In the genomic region with DNA sequence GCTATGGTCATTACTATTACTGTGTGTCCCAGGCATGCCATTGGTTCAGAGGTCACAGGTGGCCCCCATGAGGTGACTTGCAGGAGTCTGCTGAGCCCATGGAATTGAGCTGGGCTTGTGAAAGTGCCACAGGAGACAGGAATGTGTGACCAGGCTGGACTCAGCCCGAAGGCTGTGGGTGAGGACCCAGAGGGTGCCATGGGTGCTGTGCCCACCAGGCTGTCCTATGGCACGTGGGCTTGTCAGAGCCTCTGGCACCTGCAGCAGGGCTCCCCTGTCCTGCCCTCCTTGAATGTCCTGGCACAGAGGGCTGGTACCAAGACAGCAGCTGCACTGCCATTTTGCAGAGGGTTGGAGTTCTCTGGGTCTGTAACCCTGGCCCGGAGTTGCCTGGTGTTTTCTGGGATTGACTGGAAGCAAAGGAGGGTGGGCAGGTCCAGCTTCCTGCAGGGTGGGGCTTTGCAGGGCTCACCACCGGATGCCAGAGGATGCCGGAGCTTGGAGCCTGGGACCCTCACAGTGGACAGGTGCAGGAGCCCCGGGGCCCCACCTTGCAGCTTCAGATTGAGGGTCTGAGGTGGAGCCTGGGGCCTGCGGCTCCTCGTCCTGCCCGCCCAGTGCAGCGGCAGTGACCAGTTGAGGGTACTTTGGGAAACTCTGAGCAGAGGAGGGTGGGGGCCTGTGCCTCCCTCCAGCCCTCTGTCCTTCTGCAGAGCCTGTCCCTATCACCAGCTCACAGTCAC, we compare ENCODE assay signal across 21 cellular contexts. TPM values are rescaled to one million over a fixed set of nuclear protein-coding genes. Genes with fewer than 3 reads are reported as not detected.
DNase-seq lines count a peak whose midpoint lies in the region; ATAC-seq, FAIRE-seq and TF ChIP-seq lines count a peak whose summit lies in the region.
"Had no signal": no experiment of that assay in that cellular context is flagged by ENCODE, and none has a peak within 500 bp of the region (broad histone marks: within the 10 kb centered on the region; RNA-seq: fewer than 3 reads in every experiment).

No MANE protein-coding gene starts in this region.

- no peak for FAIRE-seq in urothelium cell line (lab: Jason Lieb, UNC)
- FAIRE-seq: GM12891 had no signal

- H3K4me3 Mint-ChIP-seq in nephron progenitor cell, result no peak overlapping the region
- H3K4me3 Mint-ChIP-seq: activated CD4-positive, alpha-beta memory T cell treated with anti-CD3 and anti-CD28 coated beads, Interleukin-2, amount 10 ng/mL, durations not matched to agents 7 days and 5 days; activated T-cell treated with anti-CD3 and anti-CD28 coated beads, Interleukin-2, amount 50 U/mL, for 72 hours; CD4-positive, CD25-positive, alpha-beta regulatory T cell; WTC11 had no signal

- peak; percentile 26 for ATAC-seq in RWPE2 (ENCODE audit: low read depth)
- ATAC-seq: activated T-cell treated with anti-CD3 and anti-CD28 coated beads, Interleukin-2, amount 50 U/mL, for 72 hours had no signal

- H3K36me3 Mint-ChIP-seq in nephron progenitor cell (ENCODE audit: low read depth), result peaks cover 11% of the 10 kb centered on the region
- H3K36me3 Mint-ChIP-seq: CD4-positive, CD25-positive, alpha-beta regulatory T cell had no signal

- DNase-seq in left ventricle myocardium inferior (peak; percentile 10), right atrium auricular region (ENCODE audit: low spot score) (no peak), RWPE2 (ENCODE audit: low spot score) (no peak), nephron progenitor cell (peak; percentile 7), urothelium cell line (ENCODE audit: low spot score) (no peak), cerebellum (ENCODE audit: low spot score) (no peak), RPMI8226 (no peak)
- no peak for DNase-seq in activated T-cell treated with anti-CD3 and anti-CD28 coated beads, Interleukin-2, amount 50 U/mL, for 1 hour
- DNase-seq: activated CD4-positive, alpha-beta memory T cell treated with anti-CD3 and anti-CD28 coated beads, Interleukin-2, amount 10 ng/mL, durations not matched to agents 7 days and 5 days; activated T-cell treated with anti-CD3 and anti-CD28 coated beads, Interleukin-2, amount 50 U/mL, for 72 hours; CD4-positive, CD25-positive, alpha-beta regulatory T cell; colonic mucosa; KG1; NCI-H510A treated with DMSO at 0.1 percent for 48 hours; SJCRH30; stimulated activated CD4-positive, alpha-beta T cell treated with anti-CD3 and anti-CD28 coated beads, Interleukin-2, amount 100 ng/mL, for 48 hours had no signal

- intact Hi-C loops in left ventricle myocardium inferior (cut with micrococcal nuclease), result no loop called here

- H3K36me3 ChIP-seq in left ventricle myocardium inferior (no peaks in the 10 kb centered on the region), right atrium auricular region (no peaks in the 10 kb centered on the region), RWPE2 (ENCODE audit: low read depth) (no peaks in the 10 kb centered on the region)
- H3K36me3 ChIP-seq: colonic mucosa, heart left ventricle had no signal

- H3K27me3 ChIP-seq in left ventricle myocardium inferior (ENCODE audit: low read depth) (no peaks in the 10 kb centered on the region), right atrium auricular region (no peaks in the 10 kb centered on the region), RWPE2 (ENCODE audit: insufficient read depth, poor library complexity, severe bottlenecking) (no peaks in the 10 kb centered on the region)
- H3K27me3 ChIP-seq: colonic mucosa, heart left ventricle, SJCRH30 had no signal

- H3K9me3 Mint-ChIP-seq in nephron progenitor cell, result peaks cover 4% of the 10 kb centered on the region

- H3K27ac ChIP-seq in left ventricle myocardium inferior (replicated peaks), result no peak overlapping the region
- H3K27ac ChIP-seq in right atrium auricular region, result no peak overlapping the region
- H3K27ac ChIP-seq in RWPE2 (ENCODE audit: poor library complexity, severe bottlenecking), result peak overlapping the region; percentile 9
- H3K27ac ChIP-seq: colonic mucosa, heart left ventricle, SJCRH30 had no signal

- TF ChIP-seq CTCF in left ventricle myocardium inferior (IDR thresholded peaks at IDR 0.05; ENCODE audit: borderline replicate concordance) (no peak), right atrium auricular region (IDR thresholded peaks at IDR 0.05) (no peak), RWPE2 (IDR thresholded peaks at IDR 0.05; ENCODE audit: poor library complexity, severe bottlenecking) (no peak), nephron progenitor cell (IDR thresholded peaks at IDR 0.05) (no peak)

- peaks cover 5% of the 10 kb centered on the region for H3K9me3 ChIP-seq in left ventricle myocardium inferior (replicated peaks)
- H3K9me3 ChIP-seq in right atrium auricular region, result peaks cover 0 to 5% of the 10 kb centered on the region in 2 donors
- no peaks in the 10 kb centered on the region for H3K9me3 ChIP-seq in RWPE2 (ENCODE audit: severe bottlenecking)
- H3K9me3 ChIP-seq: colonic mucosa had no signal

- no peaks in the 10 kb centered on the region for H3K27me3 Mint-ChIP-seq in nephron progenitor cell (ENCODE audit: low read depth, poor library complexity)
- H3K27me3 Mint-ChIP-seq: activated CD4-positive, alpha-beta memory T cell treated with anti-CD3 and anti-CD28 coated beads, Interleukin-2, amount 10 ng/mL, durations not matched to agents 7 days and 5 days; CD4-positive, CD25-positive, alpha-beta regulatory T cell had no signal

- peaks cover 11% of the 10 kb centered on the region for H3K4me1 Mint-ChIP-seq in nephron progenitor cell
- H3K4me1 Mint-ChIP-seq: activated CD4-positive, alpha-beta memory T cell treated with anti-CD3 and anti-CD28 coated beads, Interleukin-2, amount 10 ng/mL, durations not matched to agents 7 days and 5 days had no signal

- no peak overlapping the region for H3K27ac Mint-ChIP-seq in nephron progenitor cell
- H3K27ac Mint-ChIP-seq: activated CD4-positive, alpha-beta memory T cell treated with anti-CD3 and anti-CD28 coated beads, Interleukin-2, amount 10 ng/mL, durations not matched to agents 7 days and 5 days; activated naive CD4-positive, alpha-beta T cell treated with anti-CD3 and anti-CD28 coated beads, Interleukin-2, amount 50 U/mL, for 72 hours; activated T-cell treated with anti-CD3 and anti-CD28 coated beads, Interleukin-2, amount 50 U/mL, for 72 hours; CD4-positive, CD25-positive, alpha-beta regulatory T cell; WTC11 had no signal

- H3K4me1 ChIP-seq in left ventricle myocardium inferior (peaks cover 29% of the 10 kb centered on the region), right atrium auricular region (peaks cover 0 to 43% of the 10 kb centered on the region in 2 donors), RWPE2 (ENCODE audit: insufficient read depth, poor library complexity, severe bottlenecking) (peaks cover 4% of the 10 kb centered on the region)
- H3K4me1 ChIP-seq: colonic mucosa had no signal

- H3K4me3 ChIP-seq in left ventricle myocardium inferior (no peak overlapping the region), right atrium auricular region (no peak overlapping the region), RWPE2 (ENCODE audit: severe bottlenecking) (no peak overlapping the region)
- H3K4me3 ChIP-seq: colonic mucosa, heart left ventricle, lung, SJCRH30 had no signal

RNA-seq across cellular contexts. Expression of a gene that starts 14.2 kb away (rescaled TPM):
- total RNA-seq in left ventricle myocardium inferior (13.9 TPM), right atrium auricular region (10 to 100 TPM; 10.9 to 22.0 TPM), cerebellum (27.7 TPM)

Comparison
In these comparisons a context has a peak if more than half of its experiments do, and no peak if none do; other contexts are left out.
1. DNase-seq: peak in left ventricle myocardium inferior (single experiment) and nephron progenitor cell (single experiment); none in right atrium auricular region (single experiment), RWPE2 (single experiment), urothelium cell line (single experiment), cerebellum (single experiment), RPMI8226 (single experiment) and activated T-cell treated with anti-CD3 and anti-CD28 coated beads, Interleukin-2, amount 50 U/mL, for 1 hour (single experiment).